ENCODE assay signal across 10 cellular contexts in the genomic region with DNA sequence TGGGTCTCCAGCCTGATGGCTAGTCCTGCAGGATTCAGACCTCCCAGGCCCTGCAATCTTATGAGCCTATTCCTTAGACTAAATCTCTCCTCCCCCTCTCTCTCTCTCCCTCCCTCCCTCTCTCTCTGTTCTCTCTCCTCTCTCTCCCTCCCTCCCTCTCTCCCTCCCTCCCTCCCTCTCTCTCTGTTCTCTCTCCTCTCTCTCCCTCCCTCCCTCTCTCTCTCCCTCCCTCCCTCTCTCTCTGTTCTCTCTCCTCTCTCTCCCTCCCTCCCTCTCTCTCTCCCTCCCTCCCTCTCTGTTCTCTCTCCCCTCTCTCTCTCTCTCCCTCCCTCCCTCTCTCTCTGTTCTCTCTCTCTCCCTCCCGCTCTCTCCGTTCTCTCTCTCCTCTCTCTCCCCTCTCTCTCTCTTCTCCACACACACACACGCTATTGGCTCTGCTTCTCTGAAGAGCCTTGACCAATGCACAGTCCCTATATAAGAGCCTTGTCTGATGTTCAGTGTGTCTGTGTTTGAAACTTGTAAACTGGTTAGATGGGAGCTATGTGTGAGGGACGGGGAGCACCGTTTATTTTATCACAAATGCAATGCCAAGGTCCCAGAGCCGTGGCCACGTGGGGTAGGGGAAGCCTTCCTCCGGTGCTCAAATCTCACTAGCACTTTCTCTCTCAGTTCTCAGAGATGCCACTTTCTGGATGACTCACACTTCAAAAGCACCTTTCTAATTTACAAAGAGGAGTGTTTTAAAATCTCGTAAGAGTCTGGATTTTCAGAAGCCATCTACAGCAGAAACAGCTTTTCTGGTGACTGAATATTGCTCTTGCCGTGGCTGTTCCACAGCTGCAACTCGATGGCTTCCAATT.
A peak's percentile ranks its signal among the peaks of the same experiment; 100 is the strongest.
DNase-seq lines count a peak whose midpoint lies in the region; ATAC-seq and TF ChIP-seq lines count a peak whose summit lies in the region.
"Had no signal": no experiment of that assay in that cellular context is flagged by ENCODE, and none has a peak within 500 bp of the region (broad histone marks: within the 10 kb centered on the region; RNA-seq: fewer than 3 reads in every experiment).

No MANE protein-coding gene starts in this region.

- POLR2A ChIA-PET in HEK293T (lab: Yijun Ruan, JAX): no interaction called here

- H3K27ac Mint-ChIP-seq in stimulated activated memory B cell treated with anti-CD40 and anti-IgM and Interleukin-4, amounts not matched to agents 10 μg/mL and 1 μg/mL and 100 μg/mL, for 72 hours: no peak overlapping the region

- H3K36me3 Mint-ChIP-seq in stimulated activated memory B cell treated with anti-CD40 and anti-IgM and Interleukin-4, amounts not matched to agents 10 μg/mL and 1 μg/mL and 100 μg/mL, for 72 hours: peaks cover 6% of the 10 kb centered on the region

- DNase-seq in NCI-H510A treated with DMSO at 0.1 percent for 48 hours (lab: John Stamatoyannopoulos, UW): peak; percentile 50
- no peak for DNase-seq in NCI-H510A (lab: John Stamatoyannopoulos, UW)
- peak; percentile 26 to 43 for DNase-seq in activated CD4-positive, alpha-beta T cell treated with anti-CD3 and anti-CD28 coated beads, Interleukin-2, amount 50 U/mL, for 4 hours
- DNase-seq in HEK293T (ENCODE audit: extremely low spot score): no peak
- DNase-seq in middle frontal gyrus (ENCODE audit: extremely low spot score, low spot score): no peak
- DNase-seq in NCI-H526 treated with DMSO at 0.1 percent for 48 hours (lab: John Stamatoyannopoulos, UW): no peak
- DNase-seq: SHP77 treated with DMSO at 0.1 percent for 48 hours had no signal

- ATAC-seq in HG02943 (IDR thresholded peaks at IDR 0.05; ENCODE audit: low read depth, unreplicated experiment): peak; percentile 88
- peak; percentile 81 for ATAC-seq in stimulated activated memory B cell treated with anti-CD40 and anti-IgM and Interleukin-4, amounts not matched to agents 10 μg/mL and 1 μg/mL and 100 μg/mL, for 72 hours
- ATAC-seq: HCT116 had no signal

- H3K9me3 Mint-ChIP-seq in stimulated activated memory B cell treated with anti-CD40 and anti-IgM and Interleukin-4, amounts not matched to agents 10 μg/mL and 1 μg/mL and 100 μg/mL, for 72 hours: peaks cover 9% of the 10 kb centered on the region

- H3K27me3 Mint-ChIP-seq in stimulated activated memory B cell treated with anti-CD40 and anti-IgM and Interleukin-4, amounts not matched to agents 10 μg/mL and 1 μg/mL and 100 μg/mL, for 72 hours: peaks cover 28% of the 10 kb centered on the region

- CTCF ChIA-PET in HEK293T (lab: Yijun Ruan, JAX): no interaction called here

- H3K4me1 Mint-ChIP-seq in stimulated activated memory B cell treated with anti-CD40 and anti-IgM and Interleukin-4, amounts not matched to agents 10 μg/mL and 1 μg/mL and 100 μg/mL, for 72 hours: peaks cover 10% of the 10 kb centered on the region

- H3K4me3 Mint-ChIP-seq in stimulated activated memory B cell treated with anti-CD40 and anti-IgM and Interleukin-4, amounts not matched to agents 10 μg/mL and 1 μg/mL and 100 μg/mL, for 72 hours: no peak overlapping the region

TF ChIP-seq in HEK293T, 16 proteins besides CTCF, POLR2A, EP300 and RAD21:
- TF ChIP-seq BHLHE40 (IDR thresholded peaks at IDR 0.05; ENCODE audit: borderline replicate concordance) (no peak), ELF4 (IDR thresholded peaks at IDR 0.05) (no peak), CTBP1 (IDR thresholded peaks at IDR 0.05; ENCODE audit: borderline replicate concordance) (no peak), ZNF384 (IDR thresholded peaks at IDR 0.05) (no peak), FOXA1 (IDR thresholded peaks at IDR 0.05) (no peak), ARNT (IDR thresholded peaks at IDR 0.05) (no peak), FOXM1 (IDR thresholded peaks at IDR 0.05; ENCODE audit: borderline replicate concordance) (no peak)

Comparison
In these comparisons a context has a peak if more than half of its experiments do, and no peak if none do; other contexts are left out.
1. DNase-seq: peak in NCI-H510A treated with DMSO at 0.1 percent for 48 hours (single experiment) and activated CD4-positive, alpha-beta T cell treated with anti-CD3 and anti-CD28 coated beads, Interleukin-2, amount 50 U/mL, for 4 hours (2 of 2); none in NCI-H510A (single experiment), HEK293T (single experiment), middle frontal gyrus (single experiment) and NCI-H526 treated with DMSO at 0.1 percent for 48 hours (single experiment).